ENCODE assay signal across 31 cellular contexts in the genomic region with DNA sequence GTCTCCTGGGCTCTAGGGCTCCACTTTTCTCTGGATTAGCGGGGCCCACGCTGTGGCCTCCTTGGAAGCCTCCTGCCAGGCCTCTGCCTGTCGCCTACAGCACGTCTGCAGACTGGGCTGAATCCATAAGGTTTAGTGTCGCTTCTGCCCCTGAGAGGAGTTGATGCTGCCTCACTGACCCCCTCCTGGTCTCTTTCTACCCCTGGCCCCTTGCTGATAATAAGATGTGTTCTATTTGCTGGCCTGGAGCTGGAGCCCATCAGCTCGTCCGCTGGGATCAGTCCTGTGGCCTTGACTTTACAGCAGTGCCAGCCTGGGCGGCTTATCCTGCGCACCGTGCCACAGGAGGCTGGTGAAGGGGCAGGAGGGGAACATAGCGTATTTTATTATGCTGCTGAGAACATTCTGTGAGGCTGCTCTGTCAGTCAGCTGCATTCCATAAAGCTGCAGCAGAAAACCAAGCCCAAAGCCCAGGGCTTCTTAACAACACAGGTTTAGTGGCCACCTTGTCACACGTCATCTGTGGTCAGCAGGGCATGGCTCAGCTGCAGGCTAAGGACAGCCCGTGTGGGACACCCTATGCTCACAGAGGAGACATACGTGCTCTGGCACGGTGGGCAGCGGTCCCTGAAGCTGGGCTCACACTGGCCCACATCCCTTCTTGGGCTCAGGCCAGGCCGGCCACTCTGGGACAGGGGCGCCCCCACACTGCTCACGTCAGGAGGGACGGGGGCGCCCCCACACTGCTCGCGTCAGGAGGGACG. TPM values are rescaled to one million over a fixed set of nuclear protein-coding genes. Genes with fewer than 3 reads are reported as not detected.
DNase-seq lines count a peak whose midpoint lies in the region; ATAC-seq, FAIRE-seq and TF ChIP-seq lines count a peak whose summit lies in the region.
"Had no signal": no experiment of that assay in that cellular context is flagged by ENCODE, and none has a peak within 500 bp of the region (broad histone marks: within the 10 kb centered on the region; RNA-seq: fewer than 3 reads in every experiment).

No MANE protein-coding gene starts in this region.

- no peaks in the 10 kb centered on the region for H3K36me3 Mint-ChIP-seq in natural killer cell treated with Interleukin-12 subunit alpha and Interleukin-12 subunit beta and Interleukin-15 and Interleukin-18, amount 100 ng/mL, for 72 hours
- no peaks in the 10 kb centered on the region for H3K36me3 Mint-ChIP-seq in natural killer cell

- H3K27me3 Mint-ChIP-seq in natural killer cell treated with Interleukin-12 subunit alpha and Interleukin-12 subunit beta and Interleukin-15 and Interleukin-18, amount 100 ng/mL, for 72 hours = no peaks in the 10 kb centered on the region
- no peaks in the 10 kb centered on the region for H3K27me3 Mint-ChIP-seq in natural killer cell (ENCODE audit: low read depth in 2 of 2)
- H3K27me3 Mint-ChIP-seq: activated CD4-positive, alpha-beta T cell treated with anti-CD3 and anti-CD28 coated beads for 36 hours; effector memory CD8-positive, alpha-beta T cell had no signal

- in situ Hi-C loops in GM13976 (cut with MboI; ENCODE audit: low sequenced_read_pairs, unreplicated experiment) = no loop called here

- no peaks in the 10 kb centered on the region for H3K4me1 Mint-ChIP-seq in natural killer cell treated with Interleukin-12 subunit alpha and Interleukin-12 subunit beta and Interleukin-15 and Interleukin-18, amount 100 ng/mL, for 72 hours (ENCODE audit: low read depth in 2 of 2)
- H3K4me1 Mint-ChIP-seq in natural killer cell = no peaks in the 10 kb centered on the region
- H3K4me1 Mint-ChIP-seq: activated CD4-positive, alpha-beta T cell treated with anti-CD3 and anti-CD28 coated beads for 36 hours; stimulated activated effector memory CD8-positive, alpha-beta T cell treated with anti-CD3 and anti-CD28 coated beads, Interleukin-12 subunit alpha, Interleukin-12 subunit beta, amount 100 ng/mL, for 72 hours had no signal

- H3K4me3 Mint-ChIP-seq in natural killer cell treated with Interleukin-12 subunit alpha and Interleukin-12 subunit beta and Interleukin-15 and Interleukin-18, amount 100 ng/mL, for 72 hours = no peak overlapping the region
- H3K4me3 Mint-ChIP-seq in natural killer cell = no peak overlapping the region
- H3K4me3 Mint-ChIP-seq: activated CD4-positive, alpha-beta T cell treated with anti-CD3 and anti-CD28 coated beads for 36 hours; effector memory CD8-positive, alpha-beta T cell; stimulated activated effector memory CD8-positive, alpha-beta T cell treated with anti-CD3 and anti-CD28 coated beads, Interleukin-12 subunit alpha, Interleukin-12 subunit beta, amount 100 ng/mL, for 72 hours had no signal

- H3K4me3 ChIP-seq in lower lobe of right lung (no peak overlapping the region), upper lobe of right lung (no peak overlapping the region)
- H3K4me3 ChIP-seq: heart left ventricle had no signal

- no peak for TF ChIP-seq CTCF in natural killer cell (IDR thresholded peaks at IDR 0.05)
- TF ChIP-seq CTCF in lower lobe of right lung (IDR thresholded peaks at IDR 0.05) = no peak
- TF ChIP-seq CTCF in upper lobe of right lung (IDR thresholded peaks at IDR 0.05) = no peak
- no peak for TF ChIP-seq CTCF in GM13976 (IDR thresholded peaks at IDR 0.05; ENCODE audit: borderline replicate concordance, control extremely low read depth, extremely low read depth, insufficient read depth, missing control alignments)

- H3K27ac ChIP-seq in caudate nucleus (ENCODE audit: low read depth, low read length) = peak overlapping the region; percentile 6
- no peak overlapping the region for H3K27ac ChIP-seq in lower lobe of right lung
- no peak overlapping the region for H3K27ac ChIP-seq in upper lobe of right lung
- H3K27ac ChIP-seq: heart left ventricle had no signal

- FAIRE-seq in GM19239 (lab: Jason Lieb, UNC) = no peak
- FAIRE-seq: colon had no signal

- H3K9me3 Mint-ChIP-seq in natural killer cell treated with Interleukin-12 subunit alpha and Interleukin-12 subunit beta and Interleukin-15 and Interleukin-18, amount 100 ng/mL, for 72 hours = no peaks in the 10 kb centered on the region
- H3K9me3 Mint-ChIP-seq in natural killer cell = no peaks in the 10 kb centered on the region
- H3K9me3 Mint-ChIP-seq: effector memory CD8-positive, alpha-beta T cell; stimulated activated effector memory CD8-positive, alpha-beta T cell treated with anti-CD3 and anti-CD28 coated beads, Interleukin-12 subunit alpha, Interleukin-12 subunit beta, amount 100 ng/mL, for 72 hours had no signal

- no peaks in the 10 kb centered on the region for H3K9me3 ChIP-seq in lower lobe of right lung
- no peaks in the 10 kb centered on the region for H3K9me3 ChIP-seq in upper lobe of right lung
- H3K9me3 ChIP-seq: heart left ventricle had no signal

- intact Hi-C loops in natural killer cell (cut with micrococcal nuclease) (no loop called here), lower lobe of right lung (cut with DNase I) (no loop called here), upper lobe of right lung (cut with DNase I) (no loop called here)

- H3K27ac Mint-ChIP-seq in natural killer cell treated with Interleukin-12 subunit alpha and Interleukin-12 subunit beta and Interleukin-15 and Interleukin-18, amount 100 ng/mL, for 72 hours = no peak overlapping the region
- H3K27ac Mint-ChIP-seq in natural killer cell = no peak overlapping the region
- H3K27ac Mint-ChIP-seq: activated CD4-positive, alpha-beta T cell treated with anti-CD3 and anti-CD28 coated beads for 36 hours; effector memory CD8-positive, alpha-beta T cell; stimulated activated effector memory CD8-positive, alpha-beta T cell treated with anti-CD3 and anti-CD28 coated beads, Interleukin-12 subunit alpha, Interleukin-12 subunit beta, amount 100 ng/mL, for 72 hours had no signal

- no peak for ATAC-seq in natural killer cell treated with Interleukin-12 subunit alpha and Interleukin-12 subunit beta and Interleukin-15 and Interleukin-18, amount 100 ng/mL, for 72 hours
- ATAC-seq in natural killer cell (no peak), lower lobe of right lung (no peak), upper lobe of right lung (no peak), GM21786 (IDR thresholded peaks at IDR 0.05; ENCODE audit: unreplicated experiment) (no peak)
- ATAC-seq: activated CD4-positive, alpha-beta T cell treated with anti-CD3 and anti-CD28 coated beads for 36 hours; effector memory CD8-positive, alpha-beta T cell; esophagus mucosa; left colon; stimulated activated effector memory CD8-positive, alpha-beta T cell treated with anti-CD3 and anti-CD28 coated beads, Interleukin-12 subunit alpha, Interleukin-12 subunit beta, amount 100 ng/mL, for 72 hours had no signal

- H3K36me3 ChIP-seq in lower lobe of right lung (peaks cover 31% of the 10 kb centered on the region), upper lobe of right lung (peaks cover 21% of the 10 kb centered on the region)

- peak; percentile 20 for DNase-seq in natural killer cell treated with Interleukin-12 subunit alpha and Interleukin-12 subunit beta and Interleukin-15 and Interleukin-18, amount 100 ng/mL, for 72 hours (ENCODE audit: low spot score)
- DNase-seq in natural killer cell = no peak
- peak in 2 of 61 donors; percentile 33 to 40 for DNase-seq in caudate nucleus (lab: John Stamatoyannopoulos, UW)
- peak; percentile 42 for DNase-seq in lower lobe of right lung
- peak; percentile 47 for DNase-seq in upper lobe of right lung
- no peak for DNase-seq in GM13976 (ENCODE audit: low spot score)
- DNase-seq in GM19239 (ENCODE audit: insufficient read length, low spot score) = no peak
- DNase-seq: activated CD4-positive, alpha-beta T cell treated with anti-CD3 and anti-CD28 coated beads for 36 hours; activated gamma-delta T cell treated with Interleukin-2 at 50 U/mL for 16 hours; activated T-cell treated with anti-CD3 and anti-CD28 coated beads for 4 hours; C1 segment of cervical spinal cord; COR-L47; DMS53; effector memory CD8-positive, alpha-beta T cell; foreskin fibroblast; H7; NCI-H1436 treated with DMSO at 0.1 percent for 48 hours; NCI-H446; NCI-H82; stimulated activated CD4-positive, alpha-beta T cell treated with anti-CD3 and anti-CD28 coated beads, Interleukin-4, amount 100 ng/mL, for 24 hours had no signal

- H3K4me1 ChIP-seq in lower lobe of right lung = peaks cover 4% of the 10 kb centered on the region
- H3K4me1 ChIP-seq in upper lobe of right lung = peaks cover 4% of the 10 kb centered on the region

- H3K27me3 ChIP-seq in lower lobe of right lung (ENCODE audit: low read depth) (no peaks in the 10 kb centered on the region), upper lobe of right lung (no peaks in the 10 kb centered on the region)
- H3K27me3 ChIP-seq: heart left ventricle had no signal

RNA-seq across cellular contexts. Expression of gene HGFAC, which starts 29.3 kb away (rescaled TPM):
- total RNA-seq in natural killer cell treated with Interleukin-12 subunit alpha and Interleukin-12 subunit beta and Interleukin-15 and Interleukin-18, amount 100 ng/mL, for 72 hours = not detected
- total RNA-seq in natural killer cell (under 1 TPM in 2 of 3 donors, not detected in 1; 0.43 to 0.54 TPM), lower lobe of right lung (1.0 TPM), upper lobe of right lung (1.2 TPM)
- total RNA-seq: activated CD4-positive, alpha-beta T cell treated with anti-CD3 and anti-CD28 coated beads for 36 hours; esophagus mucosa; G401; left colon; OCI-LY7; T-helper 2 cell treated with Interferon-gamma antibody and Interleukin-4, amounts not matched to agents 100 ng/mL and 5 ng/mL, for 36 hours; ureter had no signal

RNA-seq across cellular contexts. Expression of gene DOK7, which starts 50.7 kb away (rescaled TPM):
- under 1 TPM in 1 of 2 donors, not detected in 1; 0.17 TPM for total RNA-seq in natural killer cell treated with Interleukin-12 subunit alpha and Interleukin-12 subunit beta and Interleukin-15 and Interleukin-18, amount 100 ng/mL, for 72 hours
- total RNA-seq in natural killer cell (1 to 10 TPM; 1.3 to 2.9 (median 1.6) TPM), lower lobe of right lung (4.0 TPM), upper lobe of right lung (3.6 TPM)
- total RNA-seq: activated CD4-positive, alpha-beta T cell treated with anti-CD3 and anti-CD28 coated beads for 36 hours; G401; osteocyte; T-helper 2 cell treated with Interferon-gamma antibody and Interleukin-4, amounts not matched to agents 100 ng/mL and 5 ng/mL, for 36 hours had no signal

Comparison
In these comparisons a context has a peak if more than half of its experiments do, and no peak if none do; other contexts are left out.
1. DNase-seq: peak in natural killer cell treated with Interleukin-12 subunit alpha and Interleukin-12 subunit beta and Interleukin-15 and Interleukin-18, amount 100 ng/mL, for 72 hours (single experiment), lower lobe of right lung (single experiment) and upper lobe of right lung (single experiment); none in natural killer cell (single experiment), GM13976 (single experiment) and GM19239 (single experiment).